2 cellular contexts compared by ENCODE assay signal in the genomic region with DNA sequence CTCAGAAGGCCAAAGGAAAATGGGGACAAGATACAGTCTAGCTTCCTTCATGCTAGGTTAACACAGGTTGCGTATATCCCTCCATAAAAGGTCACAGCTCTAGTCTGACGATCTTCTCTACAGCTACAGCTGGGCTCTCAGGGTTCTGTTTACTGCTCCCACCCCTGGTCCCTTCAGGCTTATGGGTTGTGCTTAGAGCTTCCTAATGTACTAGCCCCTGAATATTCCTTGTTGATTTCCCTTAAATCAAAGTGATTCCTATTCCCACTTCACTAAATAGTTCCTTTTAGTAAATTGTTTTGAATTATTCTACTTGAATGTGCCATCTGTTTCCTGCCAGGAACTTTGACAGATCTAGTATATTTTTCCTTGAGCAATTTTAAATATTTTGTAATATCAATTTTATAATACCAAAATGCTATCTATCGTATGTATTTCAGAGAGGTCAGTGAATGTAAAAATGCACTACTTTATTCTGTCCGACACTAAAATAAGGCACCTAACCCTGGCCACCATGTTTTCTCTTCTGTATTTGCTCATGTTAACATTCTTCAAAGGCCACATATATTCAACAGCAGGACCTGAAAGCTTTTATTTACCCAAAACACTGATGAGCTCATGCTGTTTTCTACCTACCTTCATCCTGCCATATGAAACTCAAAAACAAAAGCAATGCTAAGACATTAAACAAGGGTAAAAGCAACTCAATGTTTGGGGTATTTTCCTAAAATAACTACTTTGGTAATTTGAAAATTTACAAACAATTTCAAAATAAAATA.
TF ChIP-seq lines count a peak whose summit lies in the region.

No MANE protein-coding gene starts in this region.

TF ChIP-seq in HepG2, 621 proteins besides CTCF, POLR2A, EP300 and RAD21 (continues in another document):
- TF ChIP-seq SMARCE1 (IDR thresholded peaks at IDR 0.05; ENCODE audit: borderline replicate concordance) (no peak), ZNF317 (CRISPR knock-in tag; IDR thresholded peaks at IDR 0.05) (no peak), GTF2F1 (IDR thresholded peaks at IDR 0.05; ENCODE audit: low read length) (no peak), ZNF652 (CRISPR knock-in tag; IDR thresholded peaks at IDR 0.05; ENCODE audit: borderline replicate concordance, low read depth) (no peak), ZNF775 (CRISPR knock-in tag; IDR thresholded peaks at IDR 0.05; ENCODE audit: borderline replicate concordance) (no peak), PHF5A (CRISPR knock-in tag; IDR thresholded peaks at IDR 0.05; ENCODE audit: low read depth, unreplicated experiment) (no peak), SMYD3 (CRISPR knock-in tag; IDR thresholded peaks at IDR 0.05) (no peak), ZNF660 (CRISPR knock-in tag; IDR thresholded peaks at IDR 0.05; ENCODE audit: borderline replicate concordance, low read depth) (no peak), FOXP4 (CRISPR knock-in tag; IDR thresholded peaks at IDR 0.05) (peak; percentile 27; the same call in 1 of the 2 replicates), E2F5 (CRISPR knock-in tag; conservative IDR thresholded peaks at IDR 0.05) (no peak), KLF16 (CRISPR knock-in tag; IDR thresholded peaks at IDR 0.05) (no peak), JDP2 (CRISPR knock-in tag; IDR thresholded peaks at IDR 0.05; ENCODE audit: borderline replicate concordance) (no peak), ZKSCAN1 (IDR thresholded peaks at IDR 0.05; ENCODE audit: low read length) (no peak), FLYWCH1 (CRISPR knock-in tag; IDR thresholded peaks at IDR 0.05) (no peak), SAP130 (CRISPR knock-in tag; IDR thresholded peaks at IDR 0.05; ENCODE audit: low read depth) (0 out of 2 replicates have a peak, but pooled peaks have one; percentile 21), JARID2 (CRISPR knock-in tag; IDR thresholded peaks at IDR 0.05; ENCODE audit: insufficient replicate concordance) (no peak), TFAP4 (IDR thresholded peaks at IDR 0.05; ENCODE audit: borderline replicate concordance, low read depth) (no peak), ZFP62 (CRISPR knock-in tag; IDR thresholded peaks at IDR 0.05) (no peak), ZNF572 (CRISPR knock-in tag; IDR thresholded peaks at IDR 0.05) (no peak), JUN (CRISPR knock-in tag; IDR thresholded peaks at IDR 0.05) (no peak), ZNF430 (CRISPR knock-in tag; IDR thresholded peaks at IDR 0.05) (no peak)
- TF ChIP-seq, protein P1, sequence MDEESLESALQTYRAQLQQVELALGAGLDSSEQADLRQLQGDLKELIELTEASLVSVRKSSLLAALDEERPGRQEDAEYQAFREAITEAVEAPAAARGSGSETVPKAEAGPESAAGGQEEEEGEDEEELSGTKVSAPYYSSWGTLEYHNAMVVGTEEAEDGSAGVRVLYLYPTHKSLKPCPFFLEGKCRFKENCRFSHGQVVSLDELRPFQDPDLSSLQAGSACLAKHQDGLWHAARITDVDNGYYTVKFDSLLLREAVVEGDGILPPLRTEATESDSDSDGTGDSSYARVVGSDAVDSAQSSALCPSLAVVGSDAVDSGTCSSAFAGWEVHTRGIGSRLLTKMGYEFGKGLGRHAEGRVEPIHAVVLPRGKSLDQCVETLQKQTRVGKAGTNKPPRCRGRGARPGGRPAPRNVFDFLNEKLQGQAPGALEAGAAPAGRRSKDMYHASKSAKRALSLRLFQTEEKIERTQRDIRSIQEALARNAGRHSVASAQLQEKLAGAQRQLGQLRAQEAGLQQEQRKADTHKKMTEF (CRISPR knock-in tag; IDR thresholded peaks at IDR 0.05): 0 out of 2 replicates have a peak, but pooled peaks have one; percentile 21
- TF ChIP-seq, protein P2, sequence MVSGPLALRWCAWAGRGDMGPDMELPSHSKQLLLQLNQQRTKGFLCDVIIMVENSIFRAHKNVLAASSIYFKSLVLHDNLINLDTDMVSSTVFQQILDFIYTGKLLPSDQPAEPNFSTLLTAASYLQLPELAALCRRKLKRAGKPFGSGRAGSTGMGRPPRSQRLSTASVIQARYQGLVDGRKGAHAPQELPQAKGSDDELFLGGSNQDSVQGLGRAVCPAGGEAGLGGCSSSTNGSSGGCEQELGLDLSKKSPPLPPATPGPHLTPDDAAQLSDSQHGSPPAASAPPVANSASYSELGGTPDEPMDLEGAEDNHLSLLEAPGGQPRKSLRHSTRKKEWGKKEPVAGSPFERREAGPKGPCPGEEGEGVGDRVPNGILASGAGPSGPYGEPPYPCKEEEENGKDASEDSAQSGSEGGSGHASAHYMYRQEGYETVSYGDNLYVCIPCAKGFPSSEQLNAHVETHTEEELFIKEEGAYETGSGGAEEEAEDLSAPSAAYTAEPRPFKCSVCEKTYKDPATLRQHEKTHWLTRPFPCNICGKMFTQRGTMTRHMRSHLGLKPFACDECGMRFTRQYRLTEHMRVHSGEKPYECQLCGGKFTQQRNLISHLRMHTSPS (CRISPR knock-in tag; IDR thresholded peaks at IDR 0.05; ENCODE audit: low read depth): no peak

TF ChIP-seq in endothelial cell of umbilical vein, 7 proteins besides CTCF, POLR2A, EP300 and RAD21:
- no peak for TF ChIP-seq JUN (IDR thresholded peaks at IDR 0.05; ENCODE audit: borderline replicate concordance, insufficient read depth, insufficient read length, low read depth)
- no peak for TF ChIP-seq MYC (IDR thresholded peaks at IDR 0.05; ENCODE audit: low read depth, low read length)
- no peak for TF ChIP-seq FOS (IDR thresholded peaks at IDR 0.05; ENCODE audit: borderline replicate concordance, insufficient read depth, low read length)
- no peak for TF ChIP-seq POLR2AphosphoS5 (IDR thresholded peaks at IDR 0.05; ENCODE audit: insufficient read depth, low read depth, low read length)
- TF ChIP-seq, protein P3, sequence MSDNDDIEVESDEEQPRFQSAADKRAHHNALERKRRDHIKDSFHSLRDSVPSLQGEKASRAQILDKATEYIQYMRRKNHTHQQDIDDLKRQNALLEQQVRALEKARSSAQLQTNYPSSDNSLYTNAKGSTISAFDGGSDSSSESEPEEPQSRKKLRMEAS (IDR thresholded peaks at IDR 0.05; ENCODE audit: insufficient read depth, insufficient read length): no peak
- no peak for TF ChIP-seq EZH2 (IDR thresholded peaks at IDR 0.05; ENCODE audit: borderline replicate concordance, low read depth, low read length, severe bottlenecking)
- no peak for TF ChIP-seq GATA2 (IDR thresholded peaks at IDR 0.05; ENCODE audit: insufficient read depth, insufficient read length, low read depth, low read length)
TF ChIP-seq in endothelial cell of umbilical vein: peak in this region for 0.
